Comparison of ENCODE assay signal across 28 cellular contexts in genomic region chr17:28343491-28343932, GRCh38. TPM values are rescaled to one million over a fixed set of nuclear protein-coding genes. Genes with fewer than 3 reads are reported as not detected.
A peak's percentile ranks its signal among the peaks of the same experiment; 100 is the strongest.
DNase-seq lines count a peak whose midpoint lies in the region; ATAC-seq and TF ChIP-seq lines count a peak whose summit lies in the region.
"Had no signal": no experiment of that assay in that cellular context is flagged by ENCODE, and none has a peak within 500 bp of the region (broad histone marks: within the 10 kb centered on the region; RNA-seq: fewer than 3 reads in every experiment).

No MANE protein-coding gene starts in this region.

- no peak for DNase-seq in CD8-positive, alpha-beta T cell
- no peak for DNase-seq in activated CD8-positive, alpha-beta T cell treated with anti-CD3 and anti-CD28 coated beads, Interleukin-2, amount 10 ng/mL, durations not matched to agents 7 days and 5 days
- DNase-seq in naive thymus-derived CD8-positive, alpha-beta T cell: no peak
- DNase-seq in NCI-H345 treated with DMSO at 0.1 percent for 48 hours (lab: John Stamatoyannopoulos, UW; ENCODE audit: unreplicated experiment): no peak
- DNase-seq in NCI-H1694 treated with DMSO at 0.1 percent for 48 hours (lab: John Stamatoyannopoulos, UW): no peak
- no peak for DNase-seq in iPS-NIHi11 (ENCODE audit: low spot score)
- no peak for DNase-seq in head of caudate nucleus
- DNase-seq: activated effector memory CD4-positive, alpha-beta T cell treated with Interleukin-2 at 50 U/mL for 16 hours; amygdala; dorsolateral prefrontal cortex; foreskin melanocyte; hypothalamus; kidney; MV-4-11; NCI-H2081; NCI-H526 treated with DMSO at 0.1 percent for 48 hours; OCI-M1; SIG-M5; stomach; T-cell had no signal

- no peaks in the 10 kb centered on the region for H3K9me3 ChIP-seq in CD8-positive, alpha-beta T cell (ENCODE audit: low read length)
- no peaks in the 10 kb centered on the region for H3K9me3 ChIP-seq in KOPT-K1 (ENCODE audit: insufficient read depth, low read length, poor library complexity, severe bottlenecking)
- H3K9me3 ChIP-seq: stomach had no signal

- no peak overlapping the region for H3K4me3 ChIP-seq in CD8-positive, alpha-beta T cell (ENCODE audit: low read depth, low read length)
- H3K4me3 ChIP-seq: dorsolateral prefrontal cortex, K562, skin epidermis, stomach had no signal

- H3K9me3 Mint-ChIP-seq in CD8-positive, alpha-beta T cell: no peaks in the 10 kb centered on the region
- H3K9me3 Mint-ChIP-seq in activated CD8-positive, alpha-beta T cell treated with anti-CD3 and anti-CD28 coated beads, Interleukin-2, amount 10 ng/mL, durations not matched to agents 7 days and 5 days (ENCODE audit: insufficient read depth): no peaks in the 10 kb centered on the region
- no peaks in the 10 kb centered on the region for H3K9me3 Mint-ChIP-seq in naive thymus-derived CD8-positive, alpha-beta T cell
- H3K9me3 Mint-ChIP-seq: nephron, T-cell had no signal

- H3K36me3 ChIP-seq in CD8-positive, alpha-beta T cell (ENCODE audit: insufficient read depth, low read length): peaks cover 43% of the 10 kb centered on the region
- peaks cover 68% of the 10 kb centered on the region for H3K36me3 ChIP-seq in KOPT-K1 (ENCODE audit: insufficient read depth, low read length)

- peak overlapping the region; percentile 41 for H3K27ac Mint-ChIP-seq in CD8-positive, alpha-beta T cell
- H3K27ac Mint-ChIP-seq in activated CD8-positive, alpha-beta T cell treated with anti-CD3 and anti-CD28 coated beads, Interleukin-2, amount 10 ng/mL, durations not matched to agents 7 days and 5 days: peak overlapping the region; percentile 54
- peak overlapping the region in 7 of 10 donors; percentile 6 to 79 (median 61) for H3K27ac Mint-ChIP-seq in naive thymus-derived CD8-positive, alpha-beta T cell
- H3K27ac Mint-ChIP-seq: nephron had no signal

- H3K36me3 Mint-ChIP-seq in CD8-positive, alpha-beta T cell: peaks cover 80% of the 10 kb centered on the region
- peaks cover 49% of the 10 kb centered on the region for H3K36me3 Mint-ChIP-seq in activated CD8-positive, alpha-beta T cell treated with anti-CD3 and anti-CD28 coated beads, Interleukin-2, amount 10 ng/mL, durations not matched to agents 7 days and 5 days (ENCODE audit: low read depth)
- peaks cover 0 to 61% (median 3%) of the 10 kb centered on the region in 3 donors for H3K36me3 Mint-ChIP-seq in naive thymus-derived CD8-positive, alpha-beta T cell

- POLR2A ChIA-PET in CD8-positive, alpha-beta T cell (lab: Charles Lee): interaction anchor here (1.7 kb wide), 1 partner anchor 8 kb away, joined by 6 read pairs; the partner anchor contains the start of genes IFT20 and TNFAIP1
- POLR2A ChIA-PET in activated CD8-positive, alpha-beta T cell treated with anti-CD3 and anti-CD28 coated beads, Interleukin-2, amount 10 ng/mL, durations not matched to agents 7 days and 5 days (lab: Charles Lee): interaction anchor here (0.6 to 0.7 kb wide), 2 partner anchors 18 to 630 kb away, joined by 3 to 5 read pairs; no protein-coding TSS in a partner anchor
- POLR2A ChIA-PET in naive thymus-derived CD8-positive, alpha-beta T cell (lab: Charles Lee): interaction anchor here (1.6 kb wide), 1 partner anchor 14 kb away, joined by 4 read pairs; the partner anchor contains the start of gene POLDIP2

- H3K4me1 ChIP-seq in CD8-positive, alpha-beta T cell (ENCODE audit: insufficient read depth, low read length): no peaks in the 10 kb centered on the region

- intact Hi-C loops in CD8-positive, alpha-beta T cell (cut with DNase I, micrococcal nuclease): no loop called here
- intact Hi-C loops in head of caudate nucleus (cut with DNase I): no loop called here

- CTCF ChIA-PET in CD8-positive, alpha-beta T cell (lab: Charles Lee): interaction anchor here (1.3 kb wide), 1 partner anchor 12 kb away, joined by 3 read pairs; no protein-coding TSS in a partner anchor
- CTCF ChIA-PET in activated CD8-positive, alpha-beta T cell treated with anti-CD3 and anti-CD28 coated beads, Interleukin-2, amount 10 ng/mL, durations not matched to agents 7 days and 5 days (lab: Charles Lee): no interaction called here

- H3K27me3 ChIP-seq in CD8-positive, alpha-beta T cell (ENCODE audit: insufficient read depth, low read length): no peaks in the 10 kb centered on the region
- H3K27me3 ChIP-seq: dorsolateral prefrontal cortex, stomach had no signal

- H3K4me3 Mint-ChIP-seq in CD8-positive, alpha-beta T cell: no peak overlapping the region
- H3K4me3 Mint-ChIP-seq in activated CD8-positive, alpha-beta T cell treated with anti-CD3 and anti-CD28 coated beads, Interleukin-2, amount 10 ng/mL, durations not matched to agents 7 days and 5 days: no peak overlapping the region
- no peak overlapping the region for H3K4me3 Mint-ChIP-seq in naive thymus-derived CD8-positive, alpha-beta T cell
- H3K4me3 Mint-ChIP-seq: nephron, T-cell had no signal

- H3K27me3 Mint-ChIP-seq in CD8-positive, alpha-beta T cell (ENCODE audit: low read depth): no peaks in the 10 kb centered on the region
- no peaks in the 10 kb centered on the region for H3K27me3 Mint-ChIP-seq in activated CD8-positive, alpha-beta T cell treated with anti-CD3 and anti-CD28 coated beads, Interleukin-2, amount 10 ng/mL, durations not matched to agents 7 days and 5 days (ENCODE audit: low read depth)
- H3K27me3 Mint-ChIP-seq in naive thymus-derived CD8-positive, alpha-beta T cell: no peaks in the 10 kb centered on the region
- H3K27me3 Mint-ChIP-seq: T-cell had no signal

- H3K27ac ChIP-seq in CD8-positive, alpha-beta T cell (ENCODE audit: low read depth, low read length): no peak overlapping the region
- peak overlapping the region; percentile 51 for H3K27ac ChIP-seq in KOPT-K1 (ENCODE audit: low read depth, low read length, poor library complexity, severe bottlenecking)
- H3K27ac ChIP-seq: dorsolateral prefrontal cortex had no signal

- H3K4me1 Mint-ChIP-seq in CD8-positive, alpha-beta T cell (ENCODE audit: low read depth): peaks cover 7% of the 10 kb centered on the region
- peaks cover 5% of the 10 kb centered on the region for H3K4me1 Mint-ChIP-seq in activated CD8-positive, alpha-beta T cell treated with anti-CD3 and anti-CD28 coated beads, Interleukin-2, amount 10 ng/mL, durations not matched to agents 7 days and 5 days (ENCODE audit: low read depth)
- H3K4me1 Mint-ChIP-seq in naive thymus-derived CD8-positive, alpha-beta T cell: peaks cover 0 to 19% (median 3%) of the 10 kb centered on the region in 4 donors

- no peak for ATAC-seq in CD8-positive, alpha-beta T cell
- ATAC-seq in activated CD8-positive, alpha-beta T cell treated with anti-CD3 and anti-CD28 coated beads, Interleukin-2, amount 10 ng/mL, durations not matched to agents 7 days and 5 days: no peak
- peak in 1 of 2 donors; percentile 54 for ATAC-seq in naive thymus-derived CD8-positive, alpha-beta T cell
- ATAC-seq: K562 had no signal

- no peak for TF ChIP-seq CTCF in CD8-positive, alpha-beta T cell (IDR thresholded peaks at IDR 0.05)

RNA-seq across cellular contexts. Expression of gene TNFAIP1, which starts 8.0 kb away (rescaled TPM):
- total RNA-seq in CD8-positive, alpha-beta T cell: 10 to 100 TPM; 15.3 to 15.5 TPM
- 10 to 100 TPM; 16.3 to 19.7 TPM for total RNA-seq in activated CD8-positive, alpha-beta T cell treated with anti-CD3 and anti-CD28 coated beads, Interleukin-2, amount 10 ng/mL, durations not matched to agents 7 days and 5 days
- 10 to 100 TPM; 20.6 to 23.7 TPM for total RNA-seq in naive thymus-derived CD8-positive, alpha-beta T cell
- 1 to 10 TPM; 5.6 to 9.4 (median 7.1) TPM for polyA plus RNA-seq in naive thymus-derived CD8-positive, alpha-beta T cell

RNA-seq across cellular contexts. Expression of gene IFT20, which starts 8.2 kb away (rescaled TPM):
- 10 to 100 TPM; 32.5 to 34.6 TPM for total RNA-seq in CD8-positive, alpha-beta T cell
- total RNA-seq in activated CD8-positive, alpha-beta T cell treated with anti-CD3 and anti-CD28 coated beads, Interleukin-2, amount 10 ng/mL, durations not matched to agents 7 days and 5 days: 10 to 100 TPM; 20.7 to 22.7 TPM
- 10 to 100 TPM; 32.0 to 38.0 TPM for total RNA-seq in naive thymus-derived CD8-positive, alpha-beta T cell
- 10 to 100 TPM; 44.1 to 56.6 (median 54.0) TPM for polyA plus RNA-seq in naive thymus-derived CD8-positive, alpha-beta T cell

RNA-seq across cellular contexts. Expression of gene POLDIP2, which starts 13.8 kb away (rescaled TPM):
- 10 to 100 TPM; 26.8 to 27.5 TPM for total RNA-seq in CD8-positive, alpha-beta T cell
- total RNA-seq in activated CD8-positive, alpha-beta T cell treated with anti-CD3 and anti-CD28 coated beads, Interleukin-2, amount 10 ng/mL, durations not matched to agents 7 days and 5 days: 10 to 100 TPM; 68.1 to 73.9 TPM
- total RNA-seq in naive thymus-derived CD8-positive, alpha-beta T cell: 10 to 100 TPM; 35.4 to 37.5 TPM
- polyA plus RNA-seq in naive thymus-derived CD8-positive, alpha-beta T cell: 10 to 100 TPM; 81.3 to 90.3 (median 85.6) TPM

RNA-seq across cellular contexts. Expression of gene SEBOX, which starts 21.5 kb away (rescaled TPM):
- not detected for total RNA-seq in CD8-positive, alpha-beta T cell
- total RNA-seq in activated CD8-positive, alpha-beta T cell treated with anti-CD3 and anti-CD28 coated beads, Interleukin-2, amount 10 ng/mL, durations not matched to agents 7 days and 5 days: not detected
- not detected for total RNA-seq in naive thymus-derived CD8-positive, alpha-beta T cell
- polyA plus RNA-seq in naive thymus-derived CD8-positive, alpha-beta T cell: not detected
- total RNA-seq: dorsolateral prefrontal cortex, epithelial cell of proximal tubule, H1, K562, kidney, mesenteric fat pad, stomach, T-cell, ureter had no signal
- polyA plus RNA-seq: H1, K562, stomach had no signal

RNA-seq across cellular contexts. Expression of gene TMEM97, which starts 24.5 kb away (rescaled TPM):
- total RNA-seq in CD8-positive, alpha-beta T cell: 1 to 10 TPM; 3.7 to 4.6 TPM
- 10 to 100 TPM; 31.2 to 32.0 TPM for total RNA-seq in activated CD8-positive, alpha-beta T cell treated with anti-CD3 and anti-CD28 coated beads, Interleukin-2, amount 10 ng/mL, durations not matched to agents 7 days and 5 days
- total RNA-seq in naive thymus-derived CD8-positive, alpha-beta T cell: 1 to 10 TPM; 5.9 to 6.2 TPM
- polyA plus RNA-seq in naive thymus-derived CD8-positive, alpha-beta T cell: 10 to 100 TPM in 1 of 3 donors, 1 to 10 TPM in 2; 7.1 to 10.1 (median 9.3) TPM
